Comparison of ENCODE assay signal across 8 cellular contexts in the genomic region with DNA sequence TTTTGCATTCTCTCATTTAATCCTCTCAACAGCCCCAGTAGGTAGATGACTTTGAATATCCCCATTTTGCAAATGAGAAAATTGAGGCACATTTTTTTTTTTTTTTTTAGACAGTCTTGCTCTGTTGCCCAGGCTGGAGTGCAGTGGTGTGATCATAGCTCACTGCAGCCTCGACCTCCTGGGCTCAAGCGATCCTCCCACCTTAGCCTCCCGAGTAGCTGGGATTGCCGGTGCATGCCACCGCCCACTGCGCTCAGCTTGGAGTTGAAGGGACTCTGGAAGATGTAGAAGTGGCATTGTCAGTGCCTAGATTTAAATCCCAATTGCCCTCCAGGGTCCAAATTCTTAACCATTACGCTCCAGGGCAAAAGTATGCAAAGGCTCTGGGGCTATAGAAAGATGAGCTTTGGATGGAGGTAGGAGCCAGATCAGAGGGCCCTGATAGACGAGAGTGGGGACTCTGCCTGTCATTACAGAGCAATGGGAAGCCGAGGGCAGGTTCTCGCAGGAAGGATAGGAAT. TPM values are rescaled to one million over a fixed set of nuclear protein-coding genes. Genes with fewer than 3 reads are reported as not detected.
DNase-seq lines count a peak whose midpoint lies in the region; ATAC-seq, FAIRE-seq and TF ChIP-seq lines count a peak whose summit lies in the region.

No MANE protein-coding gene starts in this region.

- no peak for ATAC-seq in GM19455 (IDR thresholded peaks at IDR 0.05; ENCODE audit: unreplicated experiment)

- H3K79me2 ChIP-seq in keratinocyte (ENCODE audit: control insufficient read depth, insufficient read depth, low read length), result no peaks in the 10 kb centered on the region

- H3K4me1 Mint-ChIP-seq in activated CD4-positive, alpha-beta T cell treated with anti-CD3 and anti-CD28 coated beads, Interleukin-2, amount 10 ng/mL, durations not matched to agents 7 days and 5 days, result peaks cover 16% of the 10 kb centered on the region
- peaks cover 11% of the 10 kb centered on the region for H3K4me1 Mint-ChIP-seq in activated naive CD8-positive, alpha-beta T cell treated with anti-CD3 and anti-CD28 coated beads for 36 hours

- no peak for TF ChIP-seq EP300 in suprapubic skin (IDR thresholded peaks at IDR 0.05)

- peaks cover 12% of the 10 kb centered on the region for H3K4me1 ChIP-seq in keratinocyte (ENCODE audit: control insufficient read depth, extremely low read depth, insufficient read depth, low read length)
- H3K4me1 ChIP-seq in suprapubic skin, result peaks cover 39% of the 10 kb centered on the region

- 41% methylated on average over 10 of the region's 10 CpGs for WGBS in suprapubic skin

- no peaks in the 10 kb centered on the region for H3K27me3 ChIP-seq in keratinocyte (ENCODE audit: control insufficient read depth, extremely low read depth, insufficient read depth, low read length)
- H3K27me3 ChIP-seq in suprapubic skin, result no peaks in the 10 kb centered on the region

- H3K4me3 ChIP-seq in keratinocyte (ENCODE audit: control insufficient read depth in 2 of 3, extremely low read depth in 1 of 3, insufficient read depth in 2 of 3, low read depth in 1 of 3, low read length in 3 of 3) (peak overlapping the region in 2 of 3 experiments; percentile 75 to 91), suprapubic skin (peak overlapping the region; percentile 83)

- H3K4me3 Mint-ChIP-seq in activated CD4-positive, alpha-beta T cell treated with anti-CD3 and anti-CD28 coated beads, Interleukin-2, amount 10 ng/mL, durations not matched to agents 7 days and 5 days, result peak overlapping the region; percentile 70
- H3K4me3 Mint-ChIP-seq in activated naive CD8-positive, alpha-beta T cell treated with anti-CD3 and anti-CD28 coated beads for 36 hours, result peak overlapping the region; percentile 69

- H3K9me3 Mint-ChIP-seq in activated CD4-positive, alpha-beta T cell treated with anti-CD3 and anti-CD28 coated beads, Interleukin-2, amount 10 ng/mL, durations not matched to agents 7 days and 5 days, result no peaks in the 10 kb centered on the region
- no peaks in the 10 kb centered on the region for H3K9me3 Mint-ChIP-seq in activated naive CD8-positive, alpha-beta T cell treated with anti-CD3 and anti-CD28 coated beads for 36 hours

- H3K36me3 ChIP-seq in keratinocyte (ENCODE audit: control insufficient read depth in 2 of 2, extremely low read depth in 1 of 2, insufficient read depth in 2 of 2, low read length in 2 of 2) (peaks cover 0 to 2% of the 10 kb centered on the region in 2 experiments), suprapubic skin (peaks cover 29% of the 10 kb centered on the region)

- POLR2A ChIA-PET in activated CD4-positive, alpha-beta T cell treated with anti-CD3 and anti-CD28 coated beads, Interleukin-2, amount 10 ng/mL, durations not matched to agents 7 days and 5 days (lab: Charles Lee), result interaction anchor here (1.4 kb wide), 1 partner anchor 13 kb away, joined by 3 read pairs; no protein-coding TSS in a partner anchor

- H3K4me2 ChIP-seq in keratinocyte (ENCODE audit: control insufficient read depth, extremely low read depth, insufficient read depth, low read depth, low read length), result peak overlapping the region; percentile 96

- H3K36me3 Mint-ChIP-seq in activated CD4-positive, alpha-beta T cell treated with anti-CD3 and anti-CD28 coated beads, Interleukin-2, amount 10 ng/mL, durations not matched to agents 7 days and 5 days (ENCODE audit: low read depth), result peaks cover 2% of the 10 kb centered on the region
- H3K36me3 Mint-ChIP-seq in activated naive CD8-positive, alpha-beta T cell treated with anti-CD3 and anti-CD28 coated beads for 36 hours, result peaks cover 8% of the 10 kb centered on the region

- no peak for DNase-seq in activated CD4-positive, alpha-beta T cell treated with anti-CD3 and anti-CD28 coated beads, Interleukin-2, amount 10 ng/mL, durations not matched to agents 7 days and 5 days
- no peak for DNase-seq in activated CD4-positive, alpha-beta T cell treated with anti-CD3 and anti-CD28 coated beads for 4 hours
- DNase-seq in activated naive CD8-positive, alpha-beta T cell treated with anti-CD3 and anti-CD28 coated beads for 36 hours, result no peak
- DNase-seq in keratinocyte (ENCODE audit: low read depth, low spot score) (no peak), suprapubic skin (ENCODE audit: low spot score in 2 of 2) (no peak), activated gamma-delta T cell treated with Interleukin-2 at 50 U/mL for 16 hours (no peak), DMS 273 (lab: John Stamatoyannopoulos, UW; ENCODE audit: unreplicated experiment) (no peak)

- CTCF ChIA-PET in activated CD4-positive, alpha-beta T cell treated with anti-CD3 and anti-CD28 coated beads, Interleukin-2, amount 10 ng/mL, durations not matched to agents 7 days and 5 days (lab: Charles Lee), result interaction anchor here (0.6 to 2.3 kb wide), 8 partner anchors 9 to 419 kb away, joined by 3 to 9 read pairs (median 3); partner anchors contain the start of gene PNPLA6

- TF ChIP-seq CTCF in keratinocyte (optimal IDR thresholded peaks at IDR 0.05 in 1 of 3, IDR thresholded peaks at IDR 0.05 in 1 of 3, conservative IDR thresholded peaks at IDR 0.05 in 1 of 3; ENCODE audit: extremely low read depth in 1 of 3, insufficient read depth in 2 of 3, low read length in 3 of 3) (no peak), suprapubic skin (IDR thresholded peaks at IDR 0.05) (no peak)

- H3K27ac ChIP-seq in keratinocyte (ENCODE audit: control insufficient read depth, insufficient read depth, low read length) (peak overlapping the region; percentile 43), suprapubic skin (peak overlapping the region; percentile 20)

- H3K27me3 Mint-ChIP-seq in activated CD4-positive, alpha-beta T cell treated with anti-CD3 and anti-CD28 coated beads, Interleukin-2, amount 10 ng/mL, durations not matched to agents 7 days and 5 days, result peaks cover 9% of the 10 kb centered on the region
- H3K27me3 Mint-ChIP-seq in activated naive CD8-positive, alpha-beta T cell treated with anti-CD3 and anti-CD28 coated beads for 36 hours, result no peaks in the 10 kb centered on the region

- no peaks in the 10 kb centered on the region for H3K9me1 ChIP-seq in keratinocyte (ENCODE audit: control insufficient read depth, extremely low read depth, insufficient read depth, low read length)

- dilution Hi-C loops in keratinocyte (cut with MboI; ENCODE audit: extremely low pct_ligation_motif_present, low sequenced_read_pairs), result no loop called here

- H3K27ac Mint-ChIP-seq in activated CD4-positive, alpha-beta T cell treated with anti-CD3 and anti-CD28 coated beads, Interleukin-2, amount 10 ng/mL, durations not matched to agents 7 days and 5 days, result peak overlapping the region; percentile 83
- H3K27ac Mint-ChIP-seq in activated naive CD8-positive, alpha-beta T cell treated with anti-CD3 and anti-CD28 coated beads for 36 hours, result peak overlapping the region; percentile 22

- H3K9me3 ChIP-seq in keratinocyte (ENCODE audit: control insufficient read depth, low read depth, low read length) (no peaks in the 10 kb centered on the region), suprapubic skin (no peaks in the 10 kb centered on the region)

- no peak for TF ChIP-seq POLR2A in suprapubic skin (IDR thresholded peaks at IDR 0.05)

- peak overlapping the region; percentile 81 for H3K9ac ChIP-seq in keratinocyte (ENCODE audit: control insufficient read depth, extremely low read depth, insufficient read depth, low read length)

- FAIRE-seq in keratinocyte (lab: Jason Lieb, UNC), result no peak

- H2AFZ ChIP-seq in keratinocyte (ENCODE audit: control insufficient read depth, low read length), result peak overlapping the region; percentile 94

- no peaks in the 10 kb centered on the region for H4K20me1 ChIP-seq in keratinocyte (ENCODE audit: control insufficient read depth, extremely low read depth, insufficient read depth, low read length)

RNA-seq across cellular contexts. Expression of gene MCOLN1, which starts 0.8 kb away (rescaled TPM):
- 10 to 100 TPM; 13.2 to 14.8 TPM for total RNA-seq in activated CD4-positive, alpha-beta T cell treated with anti-CD3 and anti-CD28 coated beads, Interleukin-2, amount 10 ng/mL, durations not matched to agents 7 days and 5 days
- 10 to 100 TPM; 12.3 to 12.4 TPM for total RNA-seq in activated naive CD8-positive, alpha-beta T cell treated with anti-CD3 and anti-CD28 coated beads for 36 hours
- polyA plus RNA-seq in keratinocyte, result 14.0 to 36.0 TPM (median 15.5 TPM) in 3 replicates
- 10.8 TPM for polyA plus RNA-seq in keratinocyte (2011; ENCODE audit: low read depth)
- 12.0 and 20.2 TPM in 2 replicates for polyA plus RNA-seq in keratinocyte (2011; cell fraction: cytosol; rRNA removed)
- polyA plus RNA-seq in keratinocyte (2011; cell fraction: nucleus; rRNA removed), result 41.1 and 43.9 TPM in 2 replicates
- polyA plus RNA-seq in keratinocyte (2012; ENCODE audit: low replicate concordance), result 11.9 and 14.5 TPM in 2 replicates
- 32.7 to 52.6 TPM (median 51.8 TPM) in 3 replicates for polyA minus RNA-seq in keratinocyte
- 29.5 TPM for polyA minus RNA-seq in keratinocyte (2011; cell fraction: cytosol; rRNA and poly(A)+ RNA removed)
- 12.1 and 18.9 TPM in 2 replicates for polyA minus RNA-seq in keratinocyte (2011; cell fraction: nucleus; rRNA and poly(A)+ RNA removed)
- 10 to 100 TPM; 15.9 to 43.6 (median 29.5) TPM for total RNA-seq in suprapubic skin

RNA-seq across cellular contexts. Expression of gene ZNF358, which starts 5.7 kb away (rescaled TPM):
- 1 to 10 TPM; 6.5 to 6.7 TPM for total RNA-seq in activated CD4-positive, alpha-beta T cell treated with anti-CD3 and anti-CD28 coated beads, Interleukin-2, amount 10 ng/mL, durations not matched to agents 7 days and 5 days
- total RNA-seq in activated naive CD8-positive, alpha-beta T cell treated with anti-CD3 and anti-CD28 coated beads for 36 hours, result 1 to 10 TPM; 6.5 to 7.3 TPM
- polyA plus RNA-seq in keratinocyte, result 8.5 to 15.9 TPM (median 10.0 TPM) in 3 replicates
- polyA plus RNA-seq in keratinocyte (2011; ENCODE audit: low read depth), result 0.91 TPM
- 9.9 and 18.9 TPM in 2 replicates for polyA plus RNA-seq in keratinocyte (2011; cell fraction: cytosol; rRNA removed)
- 5.9 and 7.7 TPM in 2 replicates for polyA plus RNA-seq in keratinocyte (2011; cell fraction: nucleus; rRNA removed)
- 8.9 and 16.6 TPM in 2 replicates for polyA plus RNA-seq in keratinocyte (2012; ENCODE audit: low replicate concordance)
- 7.0 to 32.7 TPM (median 8.7 TPM) in 3 replicates for polyA minus RNA-seq in keratinocyte
- polyA minus RNA-seq in keratinocyte (2011; cell fraction: cytosol; rRNA and poly(A)+ RNA removed), result 29.5 TPM
- 2.9 and 3.4 TPM in 2 replicates for polyA minus RNA-seq in keratinocyte (2011; cell fraction: nucleus; rRNA and poly(A)+ RNA removed)
- total RNA-seq in suprapubic skin, result 10 to 100 TPM; 28.7 to 48.5 (median 39.5) TPM

RNA-seq across cellular contexts. Expression of gene PNPLA6, which starts 13.9 kb away (rescaled TPM):
- total RNA-seq in activated CD4-positive, alpha-beta T cell treated with anti-CD3 and anti-CD28 coated beads, Interleukin-2, amount 10 ng/mL, durations not matched to agents 7 days and 5 days, result 100 to 1,000 TPM; 117 to 126 TPM
- total RNA-seq in activated naive CD8-positive, alpha-beta T cell treated with anti-CD3 and anti-CD28 coated beads for 36 hours, result 10 to 100 TPM; 67.8 to 68.5 TPM
- polyA plus RNA-seq in keratinocyte, result 22.4 to 40.0 TPM (median 33.1 TPM) in 3 replicates
- 48.9 TPM for polyA plus RNA-seq in keratinocyte (2011; ENCODE audit: low read depth)
- 14.2 and 33.3 TPM in 2 replicates for polyA plus RNA-seq in keratinocyte (2011; cell fraction: cytosol; rRNA removed)
- 103 and 119 TPM in 2 replicates for polyA plus RNA-seq in keratinocyte (2011; cell fraction: nucleus; rRNA removed)
- 51.8 and 72.6 TPM in 2 replicates for polyA plus RNA-seq in keratinocyte (2012; ENCODE audit: low replicate concordance)
- polyA minus RNA-seq in keratinocyte, result 44.1 to 127 TPM (median 58.7 TPM) in 3 replicates
- polyA minus RNA-seq in keratinocyte (2011; cell fraction: cytosol; rRNA and poly(A)+ RNA removed), result 151 TPM
- polyA minus RNA-seq in keratinocyte (2011; cell fraction: nucleus; rRNA and poly(A)+ RNA removed), result 148 and 178 TPM in 2 replicates
- 100 to 1,000 TPM in 1 of 4 donors, 10 to 100 TPM in 3; 57.8 to 112 (median 78.5) TPM for total RNA-seq in suprapubic skin

RNA-seq across cellular contexts. Expression of gene PEX11G, which starts 32.8 kb away (rescaled TPM):
- total RNA-seq in activated CD4-positive, alpha-beta T cell treated with anti-CD3 and anti-CD28 coated beads, Interleukin-2, amount 10 ng/mL, durations not matched to agents 7 days and 5 days, result under 1 TPM; 0.46 to 0.67 TPM
- 1 to 10 TPM in 1 of 2 experiments, under 1 TPM in 1; 0.82 to 1.5 TPM for total RNA-seq in activated naive CD8-positive, alpha-beta T cell treated with anti-CD3 and anti-CD28 coated beads for 36 hours
- 1.1 to 2.7 TPM (median 1.3 TPM) in 3 replicates for polyA plus RNA-seq in keratinocyte
- 0.46 TPM for polyA plus RNA-seq in keratinocyte (2011; ENCODE audit: low read depth)
- 0.75 and 2.6 TPM in 2 replicates for polyA plus RNA-seq in keratinocyte (2011; cell fraction: cytosol; rRNA removed)
- 1.0 and 1.9 TPM in 2 replicates for polyA plus RNA-seq in keratinocyte (2011; cell fraction: nucleus; rRNA removed)
- polyA plus RNA-seq in keratinocyte (2012; ENCODE audit: low replicate concordance), result 1.5 and 2.2 TPM in 2 replicates
- polyA minus RNA-seq in keratinocyte, result 0.45 to 3.2 TPM (median 0.99 TPM) in 3 replicates
- polyA minus RNA-seq in keratinocyte (2011; cell fraction: cytosol; rRNA and poly(A)+ RNA removed), result 4.0 TPM
- 0.84 and 1.2 TPM in 2 replicates for polyA minus RNA-seq in keratinocyte (2011; cell fraction: nucleus; rRNA and poly(A)+ RNA removed)
- 1 to 10 TPM; 2.9 to 5.2 (median 4.1) TPM for total RNA-seq in suprapubic skin
